ENCODE assay signal across 28 cellular contexts in genomic region chr16:828891-829290, GRCh38. TPM values are rescaled to one million over a fixed set of nuclear protein-coding genes. Genes with fewer than 3 reads are reported as not detected.
DNase-seq lines count a peak whose midpoint lies in the region; ATAC-seq and TF ChIP-seq lines count a peak whose summit lies in the region.
"Had no signal": no experiment of that assay in that cellular context is flagged by ENCODE, and none has a peak within 500 bp of the region (broad histone marks: within the 10 kb centered on the region; RNA-seq: fewer than 3 reads in every experiment).

No MANE protein-coding gene starts in this region.

- DNase-seq in neuronal stem cell (ENCODE audit: low spot score) (no peak), OCI-LY7 (ENCODE audit: low spot score) (no peak), NCI-H2081 (lab: John Stamatoyannopoulos, UW) (no peak)
- DNase-seq in stimulated activated CD4-positive, alpha-beta T cell treated with anti-CD3 and anti-CD28 coated beads, Interleukin-4, amount 100 ng/mL, for 4 hours, result no peak
- DNase-seq: 8988T; ACHN; BE2C; C1 segment of cervical spinal cord; CD4-positive, alpha-beta memory T cell; CD4-positive, CD25-positive, alpha-beta regulatory T cell; CD8-positive, alpha-beta memory T cell; COR-L47; DMS 273 treated with DMSO at 0.1 percent for 48 hours; DMS153; DMS53; DMS79; DND-41; EL; GDM1 had no signal

- H3K9me3 ChIP-seq in BLaER1 (peaks cover 1% of the 10 kb centered on the region), HEK293 (ENCODE audit: control insufficient read depth, insufficient read depth, low read depth, low read length) (no peaks in the 10 kb centered on the region), neuronal stem cell (replicated peaks in 1 of 2; ENCODE audit: control insufficient read depth in 2 of 2, insufficient read depth in 1 of 2, low read depth in 1 of 2, low read length in 2 of 2) (peaks cover 3 to 5% of the 10 kb centered on the region in 2 donors), OCI-LY7 (ENCODE audit: low read length) (no peaks in the 10 kb centered on the region)
- peaks cover 0 to 7% (median 0%) of the 10 kb centered on the region in 11 experiments; a peak in 4 of 22 replicates for H3K9me3 ChIP-seq in BLaER1 treated with 17β-estradiol and CSF1 and Interleukin-3, amounts not matched to agents 10 nM and 100 nM (replicated peaks in 1 of 11)
- H3K9me3 ChIP-seq: BE2C had no signal

- intact Hi-C loops in OCI-LY7 (cut with micrococcal nuclease; ENCODE audit: unreplicated experiment), result no loop called here

- H3K27me3 ChIP-seq in BLaER1 (no peaks in the 10 kb centered on the region), neuronal stem cell (ENCODE audit: control insufficient read depth in 3 of 3, insufficient read depth in 3 of 3, low read depth in 1 of 3, low read length in 3 of 3) (peaks cover 0 to 38% (median 0%) of the 10 kb centered on the region in 3 experiments)
- peaks cover 0 to 42% (median 0%) of the 10 kb centered on the region in 11 experiments; a peak in 8 of 22 replicates for H3K27me3 ChIP-seq in BLaER1 treated with 17β-estradiol and CSF1 and Interleukin-3, amounts not matched to agents 10 nM and 100 nM

- no peak overlapping the region for H4K8ac ChIP-seq in neuronal stem cell (ENCODE audit: low read depth, low read length)

- H2AFZ ChIP-seq in neuronal stem cell (ENCODE audit: low read length) (no peak overlapping the region), OCI-LY7 (ENCODE audit: low read length) (no peak overlapping the region)

- no peak overlapping the region for H2BK120ac ChIP-seq in neuronal stem cell (ENCODE audit: low read depth, low read length)

- BruUV-seq in OCI-LY7 (replicated peaks; lab: Mats Ljungman, UMichigan), result no TSS peak

- H3K9me2 ChIP-seq in OCI-LY7 (ENCODE audit: insufficient read depth, low read length), result no peaks in the 10 kb centered on the region

- no peaks in the 10 kb centered on the region for H3K36me3 ChIP-seq in BLaER1
- H3K36me3 ChIP-seq in BLaER1 treated with 17β-estradiol and CSF1 and Interleukin-3, amounts not matched to agents 10 nM and 100 nM, result no peaks in the 10 kb centered on the region
- H3K36me3 ChIP-seq in HEK293 (ENCODE audit: control insufficient read depth in 2 of 2, insufficient read depth in 1 of 2, low read length in 2 of 2), result no peaks in the 10 kb centered on the region
- no peaks in the 10 kb centered on the region for H3K36me3 ChIP-seq in neuronal stem cell (replicated peaks in 1 of 2; ENCODE audit: control insufficient read depth in 2 of 2, insufficient read depth in 2 of 2, low read length in 2 of 2)
- H3K36me3 ChIP-seq in OCI-LY7 (ENCODE audit: insufficient read depth, low read length), result no peaks in the 10 kb centered on the region
- H3K36me3 ChIP-seq: BE2C had no signal

- no peak overlapping the region for H2AK5ac ChIP-seq in neuronal stem cell (ENCODE audit: low read depth, low read length)

- CTCF ChIA-PET in HEK293 (lab: Yijun Ruan, JAX), result no interaction called here
- CTCF ChIA-PET in OCI-LY7 (lab: Charles Lee; ENCODE audit: unreplicated experiment), result no interaction called here

- no peak overlapping the region for H2BK15ac ChIP-seq in neuronal stem cell (ENCODE audit: low read length)

- no peak overlapping the region for H3K9ac ChIP-seq in BLaER1
- H3K9ac ChIP-seq in BLaER1 treated with 17β-estradiol and CSF1 and Interleukin-3, amounts not matched to agents 10 nM and 100 nM, result 0 out of 22 replicates have a peak overlapping the region, but pooled peaks of 1 of the 11 experiments have one; percentile 5
- no peak overlapping the region for H3K9ac ChIP-seq in neuronal stem cell (ENCODE audit: low read depth, low read length, poor library complexity)

- POLR2A ChIA-PET in HEK293 (lab: Yijun Ruan, JAX), result no interaction called here
- POLR2A ChIA-PET in OCI-LY7 (lab: Charles Lee), result no interaction called here

- H2BK12ac ChIP-seq in neuronal stem cell (ENCODE audit: low read length), result no peak overlapping the region

- TF ChIP-seq CTCF in HEK293 (tag by site-specific recombination; IDR thresholded peaks at IDR 0.05), result no peak
- no peak for TF ChIP-seq CTCF in OCI-LY7 (conservative IDR thresholded peaks at IDR 0.05; ENCODE audit: low read length)

- H3K4me1 ChIP-seq in BLaER1 (peaks cover 85% of the 10 kb centered on the region), HEK293 (ENCODE audit: control insufficient read depth, insufficient read depth, low read length) (peaks cover 4% of the 10 kb centered on the region; the same call in 1 of the 2 replicates), neuronal stem cell (ENCODE audit: control insufficient read depth in 2 of 2, insufficient read depth in 1 of 2, low read depth in 1 of 2, low read length in 2 of 2) (no peaks in the 10 kb centered on the region), OCI-LY7 (ENCODE audit: insufficient read depth, low read length, poor library complexity, severe bottlenecking) (no peaks in the 10 kb centered on the region)
- peaks cover 31 to 86% (median 77%) of the 10 kb centered on the region in 10 experiments for H3K4me1 ChIP-seq in BLaER1 treated with 17β-estradiol and CSF1 and Interleukin-3, amounts not matched to agents 10 nM and 100 nM

- no CpG with 5 or more reads among the region's 17 CpGs for WGBS in neuronal stem cell (ENCODE audit: extremely low coverage in 2 of 2, insufficient read length in 2 of 2, insufficient replicate concordance in 1 of 2), 2 donors

- peaks cover 2% of the 10 kb centered on the region for H3K79me1 ChIP-seq in neuronal stem cell (ENCODE audit: low read depth, low read length)

- no peak overlapping the region for H3K23ac ChIP-seq in neuronal stem cell (ENCODE audit: low read depth, low read length, poor library complexity)

- no peak overlapping the region for H4K91ac ChIP-seq in neuronal stem cell (ENCODE audit: low read depth, low read length, poor library complexity)

- ATAC-seq in GM21825 (IDR thresholded peaks at IDR 0.05; ENCODE audit: unreplicated experiment), result no peak
- ATAC-seq: GM12878 had no signal

- H3K4me2 ChIP-seq in BLaER1 (peak overlapping the region; percentile 98), neuronal stem cell (ENCODE audit: insufficient read depth, low read length, poor library complexity, severe bottlenecking) (no peak overlapping the region), OCI-LY7 (ENCODE audit: low read length) (no peak overlapping the region)
- peak overlapping the region in 6 of 11 experiments; percentile 25 to 83 (median 78); a peak in 9 of 22 replicates for H3K4me2 ChIP-seq in BLaER1 treated with 17β-estradiol and CSF1 and Interleukin-3, amounts not matched to agents 10 nM and 100 nM

- H3K14ac ChIP-seq in neuronal stem cell (ENCODE audit: low read length), result no peak overlapping the region

- no peaks in the 10 kb centered on the region for H3K79me2 ChIP-seq in OCI-LY7 (ENCODE audit: insufficient read depth, low read depth, low read length)

- H3K4me3 ChIP-seq in BLaER1 (no peak overlapping the region), HEK293 (ENCODE audit: low read depth, low read length) (no peak overlapping the region), neuronal stem cell (ENCODE audit: low read length in 2 of 2) (no peak overlapping the region), OCI-LY7 (ENCODE audit: low read depth, low read length, poor library complexity, severe bottlenecking) (no peak overlapping the region)
- no peak overlapping the region for H3K4me3 ChIP-seq in BLaER1 treated with 17β-estradiol and CSF1 and Interleukin-3, amounts not matched to agents 10 nM and 100 nM
- H3K4me3 ChIP-seq: GM12878 had no signal

- H3K4ac ChIP-seq in neuronal stem cell (ENCODE audit: low read length), result no peak overlapping the region

- H2BK5ac ChIP-seq in neuronal stem cell (ENCODE audit: low read length), result no peak overlapping the region

- no peaks in the 10 kb centered on the region for H4K20me1 ChIP-seq in BLaER1
- H4K20me1 ChIP-seq in BLaER1 treated with 17β-estradiol and CSF1 and Interleukin-3, amounts not matched to agents 10 nM and 100 nM, result peaks cover 0 to 9% (median 0%) of the 10 kb centered on the region in 11 experiments; a peak in 1 of 22 replicates
- no peaks in the 10 kb centered on the region for H4K20me1 ChIP-seq in OCI-LY7 (ENCODE audit: insufficient read depth, low read length)

- H3K18ac ChIP-seq in neuronal stem cell (ENCODE audit: low read length), result peak overlapping the region; percentile 57

- 0 out of 2 replicates have a peak overlapping the region, but pooled peaks have one; percentile 38 for H3K27ac ChIP-seq in BLaER1
- no peak overlapping the region for H3K27ac ChIP-seq in BLaER1 treated with 17β-estradiol and CSF1 and Interleukin-3, amounts not matched to agents 10 nM and 100 nM
- no peak overlapping the region for H3K27ac ChIP-seq in HEK293 (ENCODE audit: extremely low read depth, low read depth, low read length)
- H3K27ac ChIP-seq in neuronal stem cell (replicated peaks; ENCODE audit: low read length), result no peak overlapping the region
- H3K27ac ChIP-seq in OCI-LY7 (ENCODE audit: low read depth, low read length, poor library complexity, severe bottlenecking), result no peak overlapping the region

TF ChIP-seq in HEK293, 187 proteins besides CTCF, POLR2A, EP300 and RAD21:
- TF ChIP-seq ZFHX2 (tag by site-specific recombination; conservative IDR thresholded peaks at IDR 0.05) (peak; percentile 91), PRDM1 (tag by site-specific recombination; IDR thresholded peaks at IDR 0.05) (no peak), SP2 (tag by site-specific recombination; IDR thresholded peaks at IDR 0.05) (peak; percentile 47), EGR2 (tag by site-specific recombination; IDR thresholded peaks at IDR 0.05; ENCODE audit: low read depth) (peak; percentile 90)

RNA-seq across cellular contexts. Expression of gene GNG13, which starts 28.4 kb away (rescaled TPM):
- polyA plus RNA-seq in neuronal stem cell (2013, experiment 1 of 2), result 0.52 TPM
- polyA plus RNA-seq in neuronal stem cell (2013, experiment 2 of 2), result 0.51 TPM
- not detected in 2 replicates for total RNA-seq in OCI-LY7 (2014; rRNA removed; shearing (Covaris generic))
- total RNA-seq in OCI-LY7 (2022), result not detected in 2 replicates
- total RNA-seq: A673; CD4-positive, alpha-beta memory T cell; CD4-positive, CD25-positive, alpha-beta regulatory T cell; CD8-positive, alpha-beta memory T cell; Daoy; GM12878 had no signal
- polyA plus RNA-seq: AG04450; CD14-positive monocyte; CD4-positive, alpha-beta memory T cell; CD4-positive, CD25-positive, alpha-beta regulatory T cell; CD8-positive, alpha-beta memory T cell; GM12878 had no signal

RNA-seq across cellular contexts. Expression of gene CHTF18, which starts 40.5 kb away (rescaled TPM):
- polyA plus RNA-seq in neuronal stem cell (2013, experiment 1 of 2), result 77.3 TPM
- 69.6 TPM for polyA plus RNA-seq in neuronal stem cell (2013, experiment 2 of 2)
- total RNA-seq in OCI-LY7 (2014; rRNA removed; shearing (Covaris generic)), result 98.9 and 125 TPM in 2 replicates
- total RNA-seq in OCI-LY7 (2022), result 145 and 146 TPM in 2 replicates

RNA-seq across cellular contexts. Expression of gene RPUSD1, which starts 40.7 kb away (rescaled TPM):
- 14.5 TPM for polyA plus RNA-seq in neuronal stem cell (2013, experiment 1 of 2)
- polyA plus RNA-seq in neuronal stem cell (2013, experiment 2 of 2), result 15.3 TPM
- 51.4 and 64.1 TPM in 2 replicates for total RNA-seq in OCI-LY7 (2014; rRNA removed; shearing (Covaris generic))
- total RNA-seq in OCI-LY7 (2022), result 42.1 and 48.6 TPM in 2 replicates

Comparison
In these comparisons a context has a peak if more than half of its experiments do, and no peak if none do; other contexts are left out.
1. H3K4me2 ChIP-seq: peak in BLaER1 (single experiment) and BLaER1 treated with 17β-estradiol and CSF1 and Interleukin-3, amounts not matched to agents 10 nM and 100 nM (6 of 11); none in neuronal stem cell (single experiment) and OCI-LY7 (single experiment).